8 cellular contexts compared by ENCODE assay signal in genomic region chr9:20604561-20604960, GRCh38. TPM values are rescaled to one million over a fixed set of nuclear protein-coding genes. Genes with fewer than 3 reads are reported as not detected.
A peak's percentile ranks its signal among the peaks of the same experiment; 100 is the strongest.
DNase-seq lines count a peak whose midpoint lies in the region; ATAC-seq lines count a peak whose summit lies in the region.

No MANE protein-coding gene starts in this region.

- H3K27ac ChIP-seq in aorta (ENCODE audit: low read depth in 1 of 2, low read length in 2 of 2), result no peak overlapping the region

- no peaks in the 10 kb centered on the region for H3K27me3 ChIP-seq in aorta (ENCODE audit: control insufficient read depth in 1 of 2, insufficient read depth in 2 of 2, low read length in 1 of 2)

- H3K4me3 ChIP-seq in skeletal muscle cell (ENCODE audit: low read depth, low read length) (peak overlapping the region; percentile 19), aorta (ENCODE audit: low read length in 2 of 2) (no peak overlapping the region)

- no peaks in the 10 kb centered on the region for H3K4me1 ChIP-seq in aorta (ENCODE audit: control insufficient read depth in 1 of 2, insufficient read depth in 2 of 2, low read length in 2 of 2)

- no peak for DNase-seq in activated naive CD4-positive, alpha-beta T cell (lab: John Stamatoyannopoulos, UW)
- no peak for DNase-seq in central memory CD8-positive, alpha-beta T cell (ENCODE audit: low spot score in 2 of 2)
- DNase-seq in skeletal muscle cell (ENCODE audit: low read depth), result no peak
- DNase-seq in H4 (ENCODE audit: low spot score), result no peak
- DNase-seq in cerebellum (ENCODE audit: low spot score), result no peak
- no peak for DNase-seq in aorta

- H3K27me3 Mint-ChIP-seq in activated naive CD4-positive, alpha-beta T cell treated with anti-CD3 and anti-CD28 coated beads, Interleukin-2, amount 50 U/mL, for 24 hours, result no peaks in the 10 kb centered on the region
- no peaks in the 10 kb centered on the region for H3K27me3 Mint-ChIP-seq in central memory CD8-positive, alpha-beta T cell

- H3K36me3 Mint-ChIP-seq in activated naive CD4-positive, alpha-beta T cell treated with anti-CD3 and anti-CD28 coated beads, Interleukin-2, amount 50 U/mL, for 24 hours, result peaks cover 7% of the 10 kb centered on the region
- H3K36me3 Mint-ChIP-seq in central memory CD8-positive, alpha-beta T cell (ENCODE audit: insufficient read depth), result peaks cover 3% of the 10 kb centered on the region

- H3K27ac Mint-ChIP-seq in activated naive CD4-positive, alpha-beta T cell treated with anti-CD3 and anti-CD28 coated beads, Interleukin-2, amount 50 U/mL, for 24 hours, result peak overlapping the region; percentile 94
- H3K27ac Mint-ChIP-seq in central memory CD8-positive, alpha-beta T cell (ENCODE audit: low read depth), result peak overlapping the region; percentile 8

- peak; percentile 84 for ATAC-seq in HG03139 (IDR thresholded peaks at IDR 0.05; ENCODE audit: unreplicated experiment)
- no peak for ATAC-seq in central memory CD8-positive, alpha-beta T cell (replicated peaks; ENCODE audit: extremely low read depth, poor library complexity, severe bottlenecking)
- ATAC-seq in aorta (ENCODE audit: low FRiP score), result no peak

- 52 to 65% methylated on average over 5 of the region's 5 CpGs for WGBS in aorta, 2 donors

- H3K9me3 ChIP-seq in aorta (ENCODE audit: control insufficient read depth, low read length), result no peaks in the 10 kb centered on the region

- peaks cover 92% of the 10 kb centered on the region for H3K4me1 Mint-ChIP-seq in activated naive CD4-positive, alpha-beta T cell treated with anti-CD3 and anti-CD28 coated beads, Interleukin-2, amount 50 U/mL, for 24 hours
- H3K4me1 Mint-ChIP-seq in central memory CD8-positive, alpha-beta T cell, result peaks cover 41% of the 10 kb centered on the region

- no peaks in the 10 kb centered on the region for H3K36me3 ChIP-seq in aorta (ENCODE audit: control insufficient read depth in 1 of 2, insufficient read depth in 2 of 2, low read length in 1 of 2)

- intact Hi-C loops in aorta (cut with DNase I), result no loop called here

- H3K9me3 Mint-ChIP-seq in activated naive CD4-positive, alpha-beta T cell treated with anti-CD3 and anti-CD28 coated beads, Interleukin-2, amount 50 U/mL, for 24 hours, result peaks cover 5% of the 10 kb centered on the region
- H3K9me3 Mint-ChIP-seq in central memory CD8-positive, alpha-beta T cell, result no peaks in the 10 kb centered on the region

- peak overlapping the region; percentile 82 for H3K4me3 Mint-ChIP-seq in activated naive CD4-positive, alpha-beta T cell treated with anti-CD3 and anti-CD28 coated beads, Interleukin-2, amount 50 U/mL, for 24 hours
- H3K4me3 Mint-ChIP-seq in central memory CD8-positive, alpha-beta T cell, result no peak overlapping the region

RNA-seq across cellular contexts. Expression of gene MLLT3, which starts 17.7 kb away (rescaled TPM):
- 8.9 and 10.2 TPM in 2 replicates for total RNA-seq in H4 (2014; rRNA removed; shearing (Covaris generic))
- total RNA-seq in cerebellum (63.4 TPM), aorta (10 to 100 TPM in 1 of 2 donors, 1 to 10 TPM in 1; 8.1 to 16.5 TPM)
- 1 to 10 TPM; 3.6 to 5.1 TPM for polyA plus RNA-seq in aorta
